ENCODE assay signal across 10 cellular contexts in the genomic region with DNA sequence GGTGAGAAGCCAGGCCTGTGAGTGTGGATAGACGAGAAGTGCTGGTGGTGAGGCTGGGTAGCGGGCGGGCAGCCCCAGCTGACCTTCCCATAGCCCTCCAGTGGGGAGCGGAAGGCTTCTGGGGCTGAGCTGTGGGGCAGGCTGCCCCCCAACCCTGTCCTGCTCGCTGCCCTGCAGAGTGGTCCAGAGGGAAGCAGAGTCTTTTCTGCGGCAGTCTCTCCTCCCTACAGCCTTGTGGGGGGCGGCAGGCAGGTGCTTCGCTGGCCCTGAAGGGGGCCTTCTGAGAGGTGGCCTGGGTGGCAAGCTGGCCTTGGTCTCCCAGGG. TPM values are rescaled to one million over a fixed set of nuclear protein-coding genes. Genes with fewer than 3 reads are reported as not detected.
"Had no signal": no experiment of that assay in that cellular context is flagged by ENCODE, and none has a peak within 500 bp of the region (broad histone marks: within the 10 kb centered on the region; RNA-seq: fewer than 3 reads in every experiment).

No MANE protein-coding gene starts in this region.

- DNase-seq: IMR-90, KBM-7, KG1 had no signal

- H3K9ac ChIP-seq: KMS-11 had no signal

- H3K4me3 ChIP-seq: K562 had no signal

- FAIRE-seq: HTR-8/SVneo, K562 had no signal

- H3K4me2 ChIP-seq: KMS-11 had no signal

- H3K27ac ChIP-seq: HL-60, KMS-11 had no signal

- ATAC-seq: K562 had no signal

RNA-seq across cellular contexts. Expression of a gene that starts 3.7 kb away (rescaled TPM):
- polyA plus RNA-seq: IgD-negative memory B cell had no signal

RNA-seq across cellular contexts. Expression of a gene that starts 8.7 kb away (rescaled TPM):
- total RNA-seq: HT-29, HT1080, IMR-90, K562 had no signal
- polyA plus RNA-seq: IgD-negative memory B cell, IMR-90, K562 had no signal

RNA-seq across cellular contexts. Expression of a gene that starts 14.0 kb away (rescaled TPM):
- total RNA-seq: HT-29, HT1080, IMR-90, K562 had no signal
- polyA plus RNA-seq: IgD-negative memory B cell, IMR-90, K562 had no signal
